Comparison of ENCODE assay signal across 1 cellular context in the genomic region with DNA sequence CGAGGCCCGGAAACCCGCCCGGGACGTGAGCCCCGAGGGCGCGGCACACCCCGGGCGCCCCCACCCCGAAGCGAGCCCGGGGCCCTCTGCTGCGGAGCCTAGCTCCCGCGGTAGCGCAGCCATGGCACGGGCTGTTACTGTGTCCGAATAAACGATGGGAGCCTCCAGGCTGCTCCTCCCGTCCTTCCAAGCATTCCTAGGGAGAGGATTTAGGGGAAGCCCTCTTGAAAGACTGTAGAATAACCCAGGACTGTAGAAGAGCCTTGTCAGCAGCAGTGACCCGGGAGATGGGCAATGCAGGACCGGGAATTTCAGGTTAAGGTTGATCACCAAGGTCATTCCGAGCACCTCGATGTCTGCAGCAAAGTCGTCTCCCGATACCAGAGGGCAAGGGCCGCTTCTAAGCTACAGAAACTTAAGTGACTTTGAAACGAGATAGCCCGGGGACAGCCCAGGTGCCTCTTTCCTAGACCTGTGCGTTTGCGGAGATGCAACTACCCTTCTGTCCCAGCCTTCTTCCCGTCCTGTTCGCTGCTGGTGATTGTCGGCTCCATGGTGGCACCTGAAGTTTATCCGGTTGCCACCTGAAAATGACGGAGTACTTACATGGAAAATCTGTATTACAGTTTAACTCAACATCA.
TF ChIP-seq lines count a peak whose summit lies in the region.

No MANE protein-coding gene starts in this region.

TF ChIP-seq in GM12878, 131 proteins besides CTCF, POLR2A, EP300 and RAD21 (continued from another document):
- TF ChIP-seq KLF5 (IDR thresholded peaks at IDR 0.05; ENCODE audit: partially characterized antibody) = peak; percentile 16
- TF ChIP-seq SMC3 (IDR thresholded peaks at IDR 0.05; ENCODE audit: borderline replicate concordance, low read length) = 0 out of 2 replicates have a peak, but pooled peaks have one; percentile 2
- peak; percentile 9; the same call in 1 of the 2 replicates for TF ChIP-seq IKZF1 (conservative IDR thresholded peaks at IDR 0.05)
- TF ChIP-seq GATAD2B (conservative IDR thresholded peaks at IDR 0.05; ENCODE audit: low read depth) = peak; percentile 12; the same call in 1 of the 2 replicates
- peak; percentile 16 for TF ChIP-seq LARP7 (IDR thresholded peaks at IDR 0.05)
- TF ChIP-seq JUNB (IDR thresholded peaks at IDR 0.05) = no peak
- TF ChIP-seq, protein P1, sequence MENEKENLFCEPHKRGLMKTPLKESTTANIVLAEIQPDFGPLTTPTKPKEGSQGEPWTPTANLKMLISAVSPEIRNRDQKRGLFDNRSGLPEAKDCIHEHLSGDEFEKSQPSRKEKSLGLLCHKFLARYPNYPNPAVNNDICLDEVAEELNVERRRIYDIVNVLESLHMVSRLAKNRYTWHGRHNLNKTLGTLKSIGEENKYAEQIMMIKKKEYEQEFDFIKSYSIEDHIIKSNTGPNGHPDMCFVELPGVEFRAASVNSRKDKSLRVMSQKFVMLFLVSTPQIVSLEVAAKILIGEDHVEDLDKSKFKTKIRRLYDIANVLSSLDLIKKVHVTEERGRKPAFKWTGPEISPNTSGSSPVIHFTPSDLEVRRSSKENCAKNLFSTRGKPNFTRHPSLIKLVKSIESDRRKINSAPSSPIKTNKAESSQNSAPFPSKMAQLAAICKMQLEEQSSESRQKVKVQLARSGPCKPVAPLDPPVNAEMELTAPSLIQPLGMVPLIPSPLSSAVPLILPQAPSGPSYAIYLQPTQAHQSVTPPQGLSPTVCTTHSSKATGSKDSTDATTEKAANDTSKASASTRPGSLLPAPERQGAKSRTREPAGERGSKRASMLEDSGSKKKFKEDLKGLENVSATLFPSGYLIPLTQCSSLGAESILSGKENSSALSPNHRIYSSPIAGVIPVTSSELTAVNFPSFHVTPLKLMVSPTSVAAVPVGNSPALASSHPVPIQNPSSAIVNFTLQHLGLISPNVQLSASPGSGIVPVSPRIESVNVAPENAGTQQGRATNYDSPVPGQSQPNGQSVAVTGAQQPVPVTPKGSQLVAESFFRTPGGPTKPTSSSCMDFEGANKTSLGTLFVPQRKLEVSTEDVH (IDR thresholded peaks at IDR 0.05; ENCODE audit: low read depth, partially characterized antibody) = no peak
- TF ChIP-seq ZNF207 (IDR thresholded peaks at IDR 0.05; ENCODE audit: borderline replicate concordance) = peak; percentile 37; the same call in 1 of the 2 replicates
- TF ChIP-seq BACH1 (IDR thresholded peaks at IDR 0.05; ENCODE audit: borderline replicate concordance) = 0 out of 2 replicates have a peak, but pooled peaks have one; percentile 23
- TF ChIP-seq RB1 (IDR thresholded peaks at IDR 0.05; ENCODE audit: borderline replicate concordance) = peak; percentile 44; the same call in 1 of the 2 replicates
- TF ChIP-seq NR2F1 (conservative IDR thresholded peaks at IDR 0.05) = 0 out of 2 replicates have a peak, but pooled peaks have one; percentile 8
